In genomic region chr3:48474031-48474430, GRCh38 we compare ENCODE assay signal across 8 cellular contexts. TPM values are rescaled to one million over a fixed set of nuclear protein-coding genes. Genes with fewer than 3 reads are reported as not detected.
DNase-seq lines count a peak whose midpoint lies in the region; ATAC-seq, FAIRE-seq and TF ChIP-seq lines count a peak whose summit lies in the region.
"Not testable (repeated sequence)": the region's sequence is repeated elsewhere in the genome, so short reads cannot be mapped to it uniquely, and the experiment has no call there.

No MANE protein-coding gene starts in this region.

- RAD21 ChIA-PET in HCT116 (lab: Charles Lee; ENCODE audit: low non-redundant PET in 1 of 2, low total read pairs in 2 of 2, uncharacterized antibody in 2 of 2, unreplicated experiment in 2 of 2): interaction anchor here in 1 of 2 experiments (1.0 to 1.1 kb wide), 2 partner anchors 31 to 83 kb away, joined by 3 read pairs; partner anchors contain the start of gene PFKFB4

- TF ChIP-seq POLR2A in HCT116 (IDR thresholded peaks at IDR 0.05; ENCODE audit: borderline replicate concordance, extremely low read depth, insufficient read depth, insufficient read length): not testable (repeated sequence)

- TF ChIP-seq CTCF in HCT116 (IDR thresholded peaks at IDR 0.05 in 2 of 3, conservative IDR thresholded peaks at IDR 0.05 in 1 of 3; ENCODE audit: borderline replicate concordance in 1 of 3, insufficient read depth in 1 of 3, low read depth in 2 of 3, low read length in 2 of 3); RWPE1 (conservative IDR thresholded peaks at IDR 0.05; ENCODE audit: low read depth); kidney (IDR thresholded peaks at IDR 0.05; ENCODE audit: borderline replicate concordance, extremely low read depth, insufficient read depth); neutrophil (IDR thresholded peaks at IDR 0.05); thoracic aorta (IDR thresholded peaks at IDR 0.05): not testable (repeated sequence)

- BruUV-seq in HCT116 (replicated peaks; lab: Mats Ljungman, UMichigan): not testable (repeated sequence)

- H3K9me2 ChIP-seq in HCT116 (ENCODE audit: insufficient read depth): not testable (repeated sequence)

- not testable (repeated sequence) for FAIRE-seq in kidney (lab: Jason Lieb, UNC)

- H3K36me3 ChIP-seq in BLaER1 (peaks cover 23% of the 10 kb centered on the region), neutrophil (peaks cover 22% of the 10 kb centered on the region), thoracic aorta (peaks cover 13% of the 10 kb centered on the region)
- not testable (repeated sequence) for H3K36me3 ChIP-seq in HCT116 (ENCODE audit: control insufficient read depth in 1 of 2, insufficient read depth in 2 of 2, low read length in 2 of 2); kidney (ENCODE audit: control insufficient read depth in 1 of 2, insufficient read depth in 2 of 2, low read length in 2 of 2)
- H3K36me3 ChIP-seq in effector memory CD4-positive, alpha-beta T cell (ENCODE audit: control insufficient read depth, insufficient read depth, low read length): peaks cover 11% of the 10 kb centered on the region

- not testable (repeated sequence) for ATAC-seq in HCT116; activated CD8-positive, alpha-beta memory T cell treated with anti-CD3 and anti-CD28 coated beads, Interleukin-2, amount 10 ng/mL, durations not matched to agents 7 days and 5 days; thoracic aorta (ENCODE audit: insufficient number of reproducible peaks, low FRiP score, low read depth)

- not testable (repeated sequence) for H3K27me3 Mint-ChIP-seq in activated CD8-positive, alpha-beta memory T cell treated with anti-CD3 and anti-CD28 coated beads, Interleukin-2, amount 10 ng/mL, durations not matched to agents 7 days and 5 days

- not testable (repeated sequence) for H3K27ac ChIP-seq in BLaER1; kidney (ENCODE audit: low read depth in 2 of 2, low read length in 2 of 2)
- H3K27ac ChIP-seq in HCT116 (ENCODE audit: low read depth, low read length) (peak overlapping the region; percentile 73; the same call in 1 of the 2 replicates), RWPE1 (peak overlapping the region; percentile 100), neutrophil (peak overlapping the region; percentile 95), thoracic aorta (peak overlapping the region; percentile 96 to 97)
- H3K27ac ChIP-seq in effector memory CD4-positive, alpha-beta T cell (ENCODE audit: insufficient read depth, low read length, poor library complexity, severe bottlenecking): peak overlapping the region; percentile 94

- H3K27ac Mint-ChIP-seq in activated CD8-positive, alpha-beta memory T cell treated with anti-CD3 and anti-CD28 coated beads, Interleukin-2, amount 10 ng/mL, durations not matched to agents 7 days and 5 days: peak overlapping the region; percentile 95

- H3K9ac ChIP-seq in BLaER1; HCT116 (ENCODE audit: low read length); kidney (ENCODE audit: low read length in 2 of 2): not testable (repeated sequence)

- H3K27me3 ChIP-seq in BLaER1; HCT116 (ENCODE audit: insufficient read depth, low read length); effector memory CD4-positive, alpha-beta T cell (replicated peaks; ENCODE audit: control insufficient read depth, insufficient read depth, low read length, poor library complexity, severe bottlenecking); neutrophil; thoracic aorta (replicated peaks; ENCODE audit: insufficient read depth): not testable (repeated sequence)

- POLR2A ChIA-PET in HCT116 (lab: Charles Lee): interaction anchor here (0.7 to 1.8 kb wide), 4 partner anchors 14 to 244 kb away, joined by 3 to 10 read pairs (median 3); partner anchors contain the start of gene PFKFB4
- POLR2A ChIA-PET in RWPE1 (lab: Yijun Ruan, JAX; ENCODE audit: low non-redundant PET): not testable (repeated sequence)

- not testable (repeated sequence) for H3K9me3 Mint-ChIP-seq in activated CD8-positive, alpha-beta memory T cell treated with anti-CD3 and anti-CD28 coated beads, Interleukin-2, amount 10 ng/mL, durations not matched to agents 7 days and 5 days (ENCODE audit: low read depth)

- H3K9me3 ChIP-seq in BLaER1; HCT116 (ENCODE audit: control insufficient read depth in 1 of 2, insufficient read depth in 1 of 2, low read depth in 1 of 2, low read length in 2 of 2); effector memory CD4-positive, alpha-beta T cell (ENCODE audit: control insufficient read depth, low read length); kidney (ENCODE audit: control insufficient read depth in 1 of 2, low read length in 2 of 2); neutrophil; thoracic aorta: not testable (repeated sequence)

- H3K4me3 Mint-ChIP-seq in activated CD8-positive, alpha-beta memory T cell treated with anti-CD3 and anti-CD28 coated beads, Interleukin-2, amount 10 ng/mL, durations not matched to agents 7 days and 5 days: not testable (repeated sequence)

- intact Hi-C loops in HCT116 (cut with micrococcal nuclease); kidney (cut with DNase I): not testable (repeated sequence)

- H3K4me3 ChIP-seq in BLaER1; HCT116 (replicated peaks in 1 of 2; ENCODE audit: low read depth in 1 of 2, low read length in 2 of 2); effector memory CD4-positive, alpha-beta T cell (ENCODE audit: insufficient read depth, low read depth, low read length, poor library complexity, severe bottlenecking); kidney (ENCODE audit: low read length in 2 of 2); neutrophil (ENCODE audit: low read depth in 1 of 2, low read length in 1 of 2); thoracic aorta: not testable (repeated sequence)

- not testable (repeated sequence) for DNase-seq in HCT116 (ENCODE audit: low read depth, low spot score); RWPE1 (ENCODE audit: low spot score); activated CD8-positive, alpha-beta memory T cell treated with anti-CD3 and anti-CD28 coated beads, Interleukin-2, amount 10 ng/mL, durations not matched to agents 7 days and 5 days; effector memory CD4-positive, alpha-beta T cell; thoracic aorta (ENCODE audit: low spot score)
- DNase-seq in kidney: peak; percentile 18

- H2AFZ ChIP-seq in HCT116 (ENCODE audit: low read depth, low read length, poor library complexity, severe bottlenecking): not testable (repeated sequence)

- peaks cover 34% of the 10 kb centered on the region for H3K79me2 ChIP-seq in HCT116 (ENCODE audit: insufficient read depth, low read length)

- CTCF ChIA-PET in HCT116 (lab: Charles Lee): interaction anchor here (0.7 to 2.2 kb wide), 7 partner anchors 8 to 161 kb away, joined by 3 to 7 read pairs (median 4); partner anchors contain the start of gene SLC26A6
- CTCF ChIA-PET in RWPE1 (lab: Yijun Ruan, JAX): interaction anchor here (0.6 to 1.4 kb wide), 5 partner anchors 17 to 75 kb away, joined by 3 to 6 read pairs (median 4); no protein-coding TSS in a partner anchor
- CTCF ChIA-PET in activated CD8-positive, alpha-beta memory T cell treated with anti-CD3 and anti-CD28 coated beads, Interleukin-2, amount 10 ng/mL, durations not matched to agents 7 days and 5 days (lab: Charles Lee): interaction anchor here (1.0 to 9.7 kb wide), 8 partner anchors 27 to 183 kb away, joined by 4 to 101 read pairs (median 10); partner anchors contain the start of genes CCDC51, PFKFB4, SHISA5 and TMA7

- peaks cover 21% of the 10 kb centered on the region for H4K20me1 ChIP-seq in BLaER1
- H4K20me1 ChIP-seq in HCT116 (ENCODE audit: insufficient read depth): not testable (repeated sequence)

- H3K4me2 ChIP-seq in BLaER1 (peak overlapping the region; percentile 96; the same call in 1 of the 2 replicates), HCT116 (ENCODE audit: low read length) (0 out of 2 replicates have a peak overlapping the region, but pooled peaks have one; percentile 79)

- not testable (repeated sequence) for TF ChIP-seq RAD21 in HCT116 (IDR thresholded peaks at IDR 0.05; ENCODE audit: low read depth)

- H3K36me3 Mint-ChIP-seq in activated CD8-positive, alpha-beta memory T cell treated with anti-CD3 and anti-CD28 coated beads, Interleukin-2, amount 10 ng/mL, durations not matched to agents 7 days and 5 days: peaks cover 30% of the 10 kb centered on the region

- H3K4me1 ChIP-seq in BLaER1 (peaks cover 90% of the 10 kb centered on the region), HCT116 (ENCODE audit: control insufficient read depth in 1 of 2, insufficient read depth in 2 of 2, low read length in 2 of 2) (peaks cover 20 to 29% of the 10 kb centered on the region in 2 experiments; a peak in 3 of 4 replicates), kidney (ENCODE audit: control insufficient read depth in 1 of 2, insufficient read depth in 1 of 2, low read depth in 1 of 2, low read length in 2 of 2) (peaks cover 0 to 14% of the 10 kb centered on the region in 2 donors), neutrophil (ENCODE audit: control insufficient read depth in 1 of 2, insufficient read depth in 1 of 2, low read depth in 1 of 2, low read length in 1 of 2) (peaks cover 34 to 46% of the 10 kb centered on the region in 2 experiments), thoracic aorta (ENCODE audit: control insufficient read depth in 1 of 2, low read depth in 2 of 2) (peaks cover 27 to 41% of the 10 kb centered on the region in 2 donors)
- H3K4me1 ChIP-seq in effector memory CD4-positive, alpha-beta T cell (ENCODE audit: control insufficient read depth, insufficient read depth, low read length, poor library complexity, severe bottlenecking): peaks cover 66% of the 10 kb centered on the region

- H3K4me1 Mint-ChIP-seq in activated CD8-positive, alpha-beta memory T cell treated with anti-CD3 and anti-CD28 coated beads, Interleukin-2, amount 10 ng/mL, durations not matched to agents 7 days and 5 days: peaks cover 70% of the 10 kb centered on the region

RNA-seq across cellular contexts. Expression of gene ATRIP, which starts 27.5 kb away (rescaled TPM):
- total RNA-seq in HCT116 (2021; ENCODE audit: unreplicated experiment): 15.6 TPM
- polyA plus RNA-seq in HCT116 (2012): 10.0 and 10.3 TPM in 2 replicates
- 10 to 100 TPM; 20.9 to 21.2 TPM for total RNA-seq in activated CD8-positive, alpha-beta memory T cell treated with anti-CD3 and anti-CD28 coated beads, Interleukin-2, amount 10 ng/mL, durations not matched to agents 7 days and 5 days
- 6.7 TPM for total RNA-seq in kidney
- polyA plus RNA-seq in kidney (ENCODE audit: insufficient read depth, low read depth, low replicate concordance): 5.4 TPM
- 1 to 10 TPM; 4.0 to 8.3 TPM for total RNA-seq in thoracic aorta

RNA-seq across cellular contexts. Expression of gene SHISA5, which starts 29.9 kb away (rescaled TPM):
- total RNA-seq in HCT116 (2021; ENCODE audit: unreplicated experiment) (104 TPM), kidney (214 TPM), thoracic aorta (100 to 1,000 TPM; 151 to 159 TPM)
- 121 and 134 TPM in 2 replicates for polyA plus RNA-seq in HCT116 (2012)
- 100 to 1,000 TPM; 198 to 313 TPM for total RNA-seq in activated CD8-positive, alpha-beta memory T cell treated with anti-CD3 and anti-CD28 coated beads, Interleukin-2, amount 10 ng/mL, durations not matched to agents 7 days and 5 days
- polyA plus RNA-seq in kidney (ENCODE audit: insufficient read depth, low read depth, low replicate concordance): 157 TPM

RNA-seq across cellular contexts. Expression of gene TMA7, which starts 34.0 kb away (rescaled TPM):
- 334 TPM for total RNA-seq in HCT116 (2021; ENCODE audit: unreplicated experiment)
- 294 and 408 TPM in 2 replicates for polyA plus RNA-seq in HCT116 (2012)
- 100 to 1,000 TPM; 219 to 298 TPM for total RNA-seq in activated CD8-positive, alpha-beta memory T cell treated with anti-CD3 and anti-CD28 coated beads, Interleukin-2, amount 10 ng/mL, durations not matched to agents 7 days and 5 days
- 195 TPM for total RNA-seq in kidney
- polyA plus RNA-seq in kidney (ENCODE audit: insufficient read depth, low read depth, low replicate concordance): 631 TPM
- total RNA-seq in thoracic aorta: 100 to 1,000 TPM; 112 to 164 TPM

RNA-seq across cellular contexts. Expression of gene CCDC51, which starts 34.1 kb away (rescaled TPM):
- total RNA-seq in HCT116 (2021; ENCODE audit: unreplicated experiment) (29.3 TPM), kidney (13.8 TPM), thoracic aorta (10 to 100 TPM in 1 of 2 donors, 1 to 10 TPM in 1; 5.9 to 15.2 TPM)
- 21.0 and 26.8 TPM in 2 replicates for polyA plus RNA-seq in HCT116 (2012)
- 10 to 100 TPM; 18.4 to 21.9 TPM for total RNA-seq in activated CD8-positive, alpha-beta memory T cell treated with anti-CD3 and anti-CD28 coated beads, Interleukin-2, amount 10 ng/mL, durations not matched to agents 7 days and 5 days
- polyA plus RNA-seq in kidney (ENCODE audit: insufficient read depth, low read depth, low replicate concordance): 32.8 TPM

RNA-seq across cellular contexts. Expression of gene PLXNB1, which starts 44.1 kb away (rescaled TPM):
- total RNA-seq in HCT116 (2021; ENCODE audit: unreplicated experiment) (35.6 TPM), kidney (224 TPM), thoracic aorta (100 to 1,000 TPM; 177 to 210 TPM)
- 29.6 and 32.1 TPM in 2 replicates for polyA plus RNA-seq in HCT116 (2012)
- total RNA-seq in activated CD8-positive, alpha-beta memory T cell treated with anti-CD3 and anti-CD28 coated beads, Interleukin-2, amount 10 ng/mL, durations not matched to agents 7 days and 5 days: 1 to 10 TPM; 1.8 to 4.0 TPM
- 101 TPM for polyA plus RNA-seq in kidney (ENCODE audit: insufficient read depth, low read depth, low replicate concordance)
